19 cellular contexts compared by ENCODE assay signal in genomic region chr2:126678278-126679073, GRCh38. TPM values are rescaled to one million over a fixed set of nuclear protein-coding genes. Genes with fewer than 3 reads are reported as not detected.
DNase-seq lines count a peak whose midpoint lies in the region; ATAC-seq and TF ChIP-seq lines count a peak whose summit lies in the region.
"Had no signal": no experiment of that assay in that cellular context is flagged by ENCODE, and none has a peak within 500 bp of the region (broad histone marks: within the 10 kb centered on the region; RNA-seq: fewer than 3 reads in every experiment).

No MANE protein-coding gene starts in this region.

- CTCF ChIA-PET in activated CD4-positive, alpha-beta T cell treated with anti-CD3 and anti-CD28 coated beads, Interleukin-2, amount 10 ng/mL, durations not matched to agents 7 days and 5 days (lab: Charles Lee) = no interaction called here

- H3K4me3 Mint-ChIP-seq in activated CD4-positive, alpha-beta T cell treated with anti-CD3 and anti-CD28 coated beads, Interleukin-2, amount 10 ng/mL, durations not matched to agents 7 days and 5 days = no peak overlapping the region
- no peak overlapping the region for H3K4me3 Mint-ChIP-seq in immature natural killer cell
- H3K4me3 Mint-ChIP-seq in stimulated activated memory B cell treated with anti-CD40 and anti-IgM and Interleukin-4, amounts not matched to agents 10 μg/mL and 1 μg/mL and 100 μg/mL, for 72 hours = no peak overlapping the region

- DNase-seq in activated CD4-positive, alpha-beta T cell treated with anti-CD3 and anti-CD28 coated beads, Interleukin-2, amount 10 ng/mL, durations not matched to agents 7 days and 5 days = no peak
- DNase-seq in activated CD4-positive, alpha-beta T cell treated with anti-CD3 and anti-CD28 coated beads, Interleukin-2, amount 50 U/mL, for 48 hours = no peak
- DNase-seq in activated naive CD4-positive, alpha-beta T cell treated with anti-CD3 and anti-CD28 coated beads, Interleukin-2, amount 50 U/mL, for 72 hours (ENCODE audit: low spot score in 2 of 2) = no peak
- no peak for DNase-seq in immature natural killer cell
- no peak for DNase-seq in omental fat pad (ENCODE audit: low spot score)
- DNase-seq: activated effector memory CD4-positive, alpha-beta T cell treated with anti-CD3 and anti-CD28 coated beads, Interleukin-2, amount 50 U/mL, for 16 hours; effector CD8-positive, alpha-beta T cell; esophagus squamous epithelium; NCI-H1694; NCI-H2171 treated with DMSO at 0.1 percent for 48 hours; retina; SIG-M5 had no signal

- H3K9me3 Mint-ChIP-seq in activated CD4-positive, alpha-beta T cell treated with anti-CD3 and anti-CD28 coated beads, Interleukin-2, amount 10 ng/mL, durations not matched to agents 7 days and 5 days = peaks cover 20% of the 10 kb centered on the region
- H3K9me3 Mint-ChIP-seq in activated naive CD4-positive, alpha-beta T cell treated with anti-CD3 and anti-CD28 coated beads, Interleukin-2, amount 50 U/mL, for 72 hours = peaks cover 3 to 13% of the 10 kb centered on the region in 2 donors
- peaks cover 4 to 12% (median 6%) of the 10 kb centered on the region in 6 donors for H3K9me3 Mint-ChIP-seq in immature natural killer cell
- peaks cover 9% of the 10 kb centered on the region for H3K9me3 Mint-ChIP-seq in stimulated activated memory B cell treated with anti-CD40 and anti-IgM and Interleukin-4, amounts not matched to agents 10 μg/mL and 1 μg/mL and 100 μg/mL, for 72 hours

- H3K4me2 ChIP-seq in BLaER1 treated with 17β-estradiol and CSF1 and Interleukin-3, amounts not matched to agents 10 nM and 100 nM = peak overlapping the region in 8 of 11 experiments; percentile 7 to 53 (median 39); a peak in 11 of 22 replicates
- H3K4me2 ChIP-seq: KMS-11 had no signal

- peak overlapping the region; percentile 77 for H3K27ac Mint-ChIP-seq in activated CD4-positive, alpha-beta T cell treated with anti-CD3 and anti-CD28 coated beads, Interleukin-2, amount 10 ng/mL, durations not matched to agents 7 days and 5 days
- peak overlapping the region; percentile 49 to 95 for H3K27ac Mint-ChIP-seq in activated naive CD4-positive, alpha-beta T cell treated with anti-CD3 and anti-CD28 coated beads, Interleukin-2, amount 50 U/mL, for 72 hours
- peak overlapping the region; percentile 25 to 91 (median 56) for H3K27ac Mint-ChIP-seq in immature natural killer cell
- no peak overlapping the region for H3K27ac Mint-ChIP-seq in stimulated activated memory B cell treated with anti-CD40 and anti-IgM and Interleukin-4, amounts not matched to agents 10 μg/mL and 1 μg/mL and 100 μg/mL, for 72 hours

- peaks cover 25 to 28% (median 27%) of the 10 kb centered on the region in 11 experiments for H3K9me3 ChIP-seq in BLaER1 treated with 17β-estradiol and CSF1 and Interleukin-3, amounts not matched to agents 10 nM and 100 nM (replicated peaks in 1 of 11)

- no peak for ATAC-seq in activated naive CD4-positive, alpha-beta T cell treated with anti-CD3 and anti-CD28 coated beads, Interleukin-2, amount 50 U/mL, for 72 hours
- ATAC-seq in activated CD4-positive, CD25-positive, alpha-beta regulatory T cell treated with anti-CD3 and anti-CD28 coated beads, Interleukin-2, amount 50 U/mL, for 24 hours = no peak
- ATAC-seq in stimulated activated memory B cell treated with anti-CD40 and anti-IgM and Interleukin-4, amounts not matched to agents 10 μg/mL and 1 μg/mL and 100 μg/mL, for 72 hours = no peak
- no peak for ATAC-seq in omental fat pad (ENCODE audit: low FRiP score)
- ATAC-seq: left lobe of liver had no signal

- peak overlapping the region in 3 of 11 experiments; percentile 11 to 22 (median 12); a peak in 2 of 22 replicates for H3K27ac ChIP-seq in BLaER1 treated with 17β-estradiol and CSF1 and Interleukin-3, amounts not matched to agents 10 nM and 100 nM
- H3K27ac ChIP-seq: C4-2B, KMS-11 had no signal

- POLR2A ChIA-PET in activated CD4-positive, alpha-beta T cell treated with anti-CD3 and anti-CD28 coated beads, Interleukin-2, amount 10 ng/mL, durations not matched to agents 7 days and 5 days (lab: Charles Lee) = no interaction called here

- H3K4me1 ChIP-seq in BLaER1 treated with 17β-estradiol and CSF1 and Interleukin-3, amounts not matched to agents 10 nM and 100 nM = peaks cover 6 to 33% (median 28%) of the 10 kb centered on the region in 10 experiments; a peak in 17 of 20 replicates

- H3K27me3 Mint-ChIP-seq in activated CD4-positive, alpha-beta T cell treated with anti-CD3 and anti-CD28 coated beads, Interleukin-2, amount 10 ng/mL, durations not matched to agents 7 days and 5 days = no peaks in the 10 kb centered on the region
- H3K27me3 Mint-ChIP-seq in immature natural killer cell (ENCODE audit: low read depth in 3 of 3) = peaks cover 0 to 3% (median 0%) of the 10 kb centered on the region in 3 donors
- no peaks in the 10 kb centered on the region for H3K27me3 Mint-ChIP-seq in stimulated activated memory B cell treated with anti-CD40 and anti-IgM and Interleukin-4, amounts not matched to agents 10 μg/mL and 1 μg/mL and 100 μg/mL, for 72 hours

- peaks cover 81 to 100% (median 94%) of the 10 kb centered on the region in 11 experiments for H3K36me3 ChIP-seq in BLaER1 treated with 17β-estradiol and CSF1 and Interleukin-3, amounts not matched to agents 10 nM and 100 nM

- no peak overlapping the region for H3K4me3 ChIP-seq in BLaER1 treated with 17β-estradiol and CSF1 and Interleukin-3, amounts not matched to agents 10 nM and 100 nM
- H3K4me3 ChIP-seq: esophagus squamous epithelium had no signal

- no peaks in the 10 kb centered on the region for H3K27me3 ChIP-seq in BLaER1 treated with 17β-estradiol and CSF1 and Interleukin-3, amounts not matched to agents 10 nM and 100 nM
- H3K27me3 ChIP-seq: esophagus squamous epithelium had no signal

- H3K4me1 Mint-ChIP-seq in activated CD4-positive, alpha-beta T cell treated with anti-CD3 and anti-CD28 coated beads, Interleukin-2, amount 10 ng/mL, durations not matched to agents 7 days and 5 days = peaks cover 29% of the 10 kb centered on the region
- peaks cover 64 to 83% of the 10 kb centered on the region in 2 donors for H3K4me1 Mint-ChIP-seq in immature natural killer cell
- no peaks in the 10 kb centered on the region for H3K4me1 Mint-ChIP-seq in stimulated activated memory B cell treated with anti-CD40 and anti-IgM and Interleukin-4, amounts not matched to agents 10 μg/mL and 1 μg/mL and 100 μg/mL, for 72 hours

- H3K9ac ChIP-seq in BLaER1 treated with 17β-estradiol and CSF1 and Interleukin-3, amounts not matched to agents 10 nM and 100 nM = no peak overlapping the region
- H3K9ac ChIP-seq: KMS-11 had no signal

- H3K36me3 Mint-ChIP-seq in activated CD4-positive, alpha-beta T cell treated with anti-CD3 and anti-CD28 coated beads, Interleukin-2, amount 10 ng/mL, durations not matched to agents 7 days and 5 days (ENCODE audit: low read depth) = peaks cover 78% of the 10 kb centered on the region
- H3K36me3 Mint-ChIP-seq in activated naive CD4-positive, alpha-beta T cell treated with anti-CD3 and anti-CD28 coated beads, Interleukin-2, amount 50 U/mL, for 72 hours = peaks cover 30 to 71% of the 10 kb centered on the region in 2 donors
- H3K36me3 Mint-ChIP-seq in immature natural killer cell = peaks cover 20 to 26% (median 23%) of the 10 kb centered on the region in 3 donors
- H3K36me3 Mint-ChIP-seq in stimulated activated memory B cell treated with anti-CD40 and anti-IgM and Interleukin-4, amounts not matched to agents 10 μg/mL and 1 μg/mL and 100 μg/mL, for 72 hours = peaks cover 76% of the 10 kb centered on the region

- H4K20me1 ChIP-seq in BLaER1 treated with 17β-estradiol and CSF1 and Interleukin-3, amounts not matched to agents 10 nM and 100 nM = peaks cover 25 to 100% (median 100%) of the 10 kb centered on the region in 11 experiments; a peak in 20 of 22 replicates

- no peak for TF ChIP-seq CTCF in omental fat pad (IDR thresholded peaks at IDR 0.05)

RNA-seq across cellular contexts. Expression of gene GYPC, which starts 22.5 kb away (rescaled TPM):
- total RNA-seq in activated CD4-positive, alpha-beta T cell treated with anti-CD3 and anti-CD28 coated beads, Interleukin-2, amount 10 ng/mL, durations not matched to agents 7 days and 5 days = 100 to 1,000 TPM; 149 to 161 TPM
- total RNA-seq in activated naive CD4-positive, alpha-beta T cell treated with anti-CD3 and anti-CD28 coated beads, Interleukin-2, amount 50 U/mL, for 72 hours = 100 to 1,000 TPM; 111 to 161 TPM
- polyA plus RNA-seq in immature natural killer cell = 100 to 1,000 TPM; 164 to 231 (median 178) TPM
- total RNA-seq in omental fat pad = 100 to 1,000 TPM; 170 to 220 (median 171) TPM
- total RNA-seq: HT1080 had no signal
